In the genomic region with DNA sequence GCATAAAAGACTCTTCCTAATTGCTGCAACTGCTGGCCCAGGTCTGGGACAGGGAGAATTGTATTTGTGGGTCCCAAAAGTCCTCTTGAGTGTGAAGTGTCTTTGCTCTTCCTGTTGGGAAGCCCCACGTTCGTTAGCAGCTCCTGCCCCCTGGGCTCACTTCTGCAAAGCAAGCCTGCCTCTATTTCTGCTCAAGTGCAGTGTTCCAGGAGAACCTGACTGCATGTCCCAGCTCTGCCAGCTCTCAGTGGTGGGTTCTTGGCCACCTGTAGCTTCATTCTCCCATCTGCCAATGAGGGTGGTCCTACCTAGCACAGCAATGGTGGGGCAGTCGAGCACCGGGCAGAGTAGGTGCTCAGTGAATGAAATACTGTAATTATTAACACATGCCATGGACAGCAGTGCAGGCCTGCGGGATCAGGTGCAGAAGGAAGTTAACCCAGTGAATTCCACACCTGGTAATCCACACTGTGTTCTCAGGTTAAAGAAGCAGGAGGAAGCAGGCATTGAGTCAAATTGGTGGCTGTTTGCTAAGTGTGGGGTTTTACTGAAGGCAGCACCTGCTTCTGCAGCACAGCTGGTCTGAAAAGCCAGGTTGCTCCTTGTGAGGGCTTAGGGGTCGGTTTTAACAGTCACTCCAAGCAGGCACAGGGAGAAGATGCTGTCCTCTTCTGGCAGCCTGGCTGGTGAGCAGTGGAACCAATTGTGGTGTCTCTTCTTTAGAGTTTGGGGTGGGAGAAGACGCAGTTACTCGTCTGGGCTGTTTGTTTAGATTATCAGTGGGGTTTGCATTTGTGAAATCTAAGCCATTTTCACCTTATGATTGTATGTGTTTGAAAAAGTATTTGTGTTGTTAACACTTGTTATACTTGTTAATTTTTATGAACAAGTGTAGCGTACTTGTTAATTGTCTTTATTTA, we compare ENCODE assay signal across 10 cellular contexts. TPM values are rescaled to one million over a fixed set of nuclear protein-coding genes. Genes with fewer than 3 reads are reported as not detected.
DNase-seq lines count a peak whose midpoint lies in the region; ATAC-seq and TF ChIP-seq lines count a peak whose summit lies in the region.
"Had no signal": no experiment of that assay in that cellular context is flagged by ENCODE, and none has a peak within 500 bp of the region (broad histone marks: within the 10 kb centered on the region; RNA-seq: fewer than 3 reads in every experiment).

No MANE protein-coding gene starts in this region.

- H3K4me3 Mint-ChIP-seq in naive thymus-derived CD8-positive, alpha-beta T cell: peak overlapping the region; percentile 27 to 86 (median 72)

- peak overlapping the region; percentile 33 to 72 for H3K27ac Mint-ChIP-seq in activated naive CD4-positive, alpha-beta T cell treated with anti-CD3 and anti-CD28 coated beads, Interleukin-2, amount 50 U/mL, for 72 hours
- peak overlapping the region; percentile 89 to 97 (median 90) for H3K27ac Mint-ChIP-seq in naive thymus-derived CD8-positive, alpha-beta T cell

- DNase-seq in DMS153 (lab: John Stamatoyannopoulos, UW) (peak; percentile 44), DMS153 treated with DMSO at 0.1 percent for 48 hours (lab: John Stamatoyannopoulos, UW; ENCODE audit: unreplicated experiment) (no peak), DND-41 (no peak), hepatic stellate cell (ENCODE audit: low spot score) (no peak), germinal center (ENCODE audit: low spot score) (no peak)
- DNase-seq in activated naive CD4-positive, alpha-beta T cell treated with anti-CD3 and anti-CD28 coated beads, Interleukin-2, amount 50 U/mL, for 72 hours (ENCODE audit: low spot score in 2 of 2): no peak
- no peak for DNase-seq in naive thymus-derived CD8-positive, alpha-beta T cell
- DNase-seq: 8988T, WERI-Rb-1 had no signal

- H3K36me3 ChIP-seq in DND-41 (ENCODE audit: insufficient read depth, low read length): peaks cover 12% of the 10 kb centered on the region
- H3K36me3 ChIP-seq: WERI-Rb-1 had no signal

- H2AFZ ChIP-seq in DND-41 (ENCODE audit: low read depth, low read length): no peak overlapping the region

- peak overlapping the region; percentile 12; the same call in 1 of the 2 replicates for H3K27ac ChIP-seq in DND-41 (ENCODE audit: low read length)
- H3K27ac ChIP-seq: WERI-Rb-1 had no signal

- H3K4me2 ChIP-seq in DND-41 (ENCODE audit: insufficient read depth, low read length): no peak overlapping the region

- no peaks in the 10 kb centered on the region for H3K9me3 ChIP-seq in DND-41 (ENCODE audit: insufficient read depth, low read length, severe bottlenecking)

- H3K27me3 ChIP-seq in DND-41 (ENCODE audit: insufficient read depth, low read length, poor library complexity): no peaks in the 10 kb centered on the region

- no peaks in the 10 kb centered on the region for H3K27me3 Mint-ChIP-seq in naive thymus-derived CD8-positive, alpha-beta T cell

- TF ChIP-seq CTCF in DND-41 (IDR thresholded peaks at IDR 0.05; ENCODE audit: borderline replicate concordance, extremely low read depth, low read length, poor library complexity, severe bottlenecking): no peak

- H3K9ac ChIP-seq in DND-41 (ENCODE audit: low read depth, low read length): no peak overlapping the region

- H3K36me3 Mint-ChIP-seq in activated naive CD4-positive, alpha-beta T cell treated with anti-CD3 and anti-CD28 coated beads, Interleukin-2, amount 50 U/mL, for 72 hours: peaks cover 8 to 42% of the 10 kb centered on the region in 2 donors
- peaks cover 12 to 44% (median 13%) of the 10 kb centered on the region in 3 donors for H3K36me3 Mint-ChIP-seq in naive thymus-derived CD8-positive, alpha-beta T cell

- peaks cover 0 to 31% of the 10 kb centered on the region in 2 donors for H3K9me3 Mint-ChIP-seq in activated naive CD4-positive, alpha-beta T cell treated with anti-CD3 and anti-CD28 coated beads, Interleukin-2, amount 50 U/mL, for 72 hours
- peaks cover 0 to 3% (median 0%) of the 10 kb centered on the region in 9 donors for H3K9me3 Mint-ChIP-seq in naive thymus-derived CD8-positive, alpha-beta T cell

- H3K4me3 ChIP-seq in DND-41 (ENCODE audit: low read depth in 1 of 2, low read length in 2 of 2): no peak overlapping the region

- H3K4me1 ChIP-seq in DND-41 (ENCODE audit: insufficient read depth, low read length): peaks cover 9% of the 10 kb centered on the region

- ATAC-seq in DND-41 (ENCODE audit: insufficient read depth, low read depth): peak; percentile 44
- no peak for ATAC-seq in activated naive CD4-positive, alpha-beta T cell treated with anti-CD3 and anti-CD28 coated beads, Interleukin-2, amount 50 U/mL, for 72 hours
- ATAC-seq in naive thymus-derived CD8-positive, alpha-beta T cell: peak in 1 of 2 donors; percentile 7
- ATAC-seq in HG03460 (IDR thresholded peaks at IDR 0.05; ENCODE audit: unreplicated experiment): no peak

- POLR2A ChIA-PET in naive thymus-derived CD8-positive, alpha-beta T cell (lab: Charles Lee): interaction anchor here (0.7 to 14.1 kb wide), 5 partner anchors 10 to 49 kb away, joined by 3 to 292 read pairs (median 3); no protein-coding TSS in a partner anchor

- H3K79me2 ChIP-seq in DND-41 (ENCODE audit: insufficient read depth, low read length): no peaks in the 10 kb centered on the region

- H3K4me1 Mint-ChIP-seq in naive thymus-derived CD8-positive, alpha-beta T cell: peaks cover 38 to 93% (median 82%) of the 10 kb centered on the region in 4 donors

- no peaks in the 10 kb centered on the region for H4K20me1 ChIP-seq in DND-41 (ENCODE audit: insufficient read depth, low read length)

RNA-seq across cellular contexts. Expression of a gene that starts 54.3 kb away (rescaled TPM):
- total RNA-seq in activated naive CD4-positive, alpha-beta T cell treated with anti-CD3 and anti-CD28 coated beads, Interleukin-2, amount 50 U/mL, for 72 hours: 10 to 100 TPM; 63.2 to 94.8 TPM
- total RNA-seq in naive thymus-derived CD8-positive, alpha-beta T cell: 100 to 1,000 TPM; 300 to 315 TPM
- polyA plus RNA-seq in naive thymus-derived CD8-positive, alpha-beta T cell: 10 to 100 TPM; 29.3 to 44.5 (median 31.6) TPM
